In the genomic region with DNA sequence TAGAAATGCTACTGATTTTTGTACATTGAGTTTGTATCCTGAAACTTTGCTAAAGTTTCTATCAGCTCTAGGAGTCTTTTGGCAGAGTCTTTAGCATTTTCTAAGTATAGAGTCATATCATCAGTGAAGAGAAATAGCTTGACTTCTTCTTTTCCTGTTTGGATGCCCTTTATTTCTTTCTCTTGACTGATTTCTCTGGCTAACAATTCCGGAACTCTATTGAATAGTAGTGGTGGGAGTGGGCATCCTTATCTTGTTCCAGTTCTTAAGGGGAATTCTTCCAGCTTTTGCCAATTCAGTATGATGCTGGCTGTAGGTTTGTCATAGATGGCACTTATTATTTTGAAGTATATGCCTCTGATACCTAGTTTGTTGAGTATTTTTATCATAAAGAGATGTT, we compare ENCODE assay signal across 4 cellular contexts.
"Had no signal": no experiment of that assay in that cellular context is flagged by ENCODE, and none has a peak within 500 bp of the region (broad histone marks: within the 10 kb centered on the region; RNA-seq: fewer than 3 reads in every experiment).

No MANE protein-coding gene starts in this region.

- H3K4me2 ChIP-seq: GM23338 had no signal

- H2AFZ ChIP-seq: GM23338 had no signal

- H3K36me3 ChIP-seq: HAP-1 had no signal

- H3K27ac ChIP-seq: HL-60 had no signal

- H3K4me1 ChIP-seq: HAP-1 had no signal

- H3K4me3 ChIP-seq: GM23338, HAP-1 had no signal

- DNase-seq: HFFc6 had no signal

- H3K9me3 ChIP-seq: HAP-1 had no signal
